Comparison of ENCODE assay signal across 9 cellular contexts in genomic region chr20:62356143-62356947, GRCh38. TPM values are rescaled to one million over a fixed set of nuclear protein-coding genes. Genes with fewer than 3 reads are reported as not detected.
DNase-seq lines count a peak whose midpoint lies in the region; TF ChIP-seq lines count a peak whose summit lies in the region.
"Had no signal": no experiment of that assay in that cellular context is flagged by ENCODE, and none has a peak within 500 bp of the region (broad histone marks: within the 10 kb centered on the region; RNA-seq: fewer than 3 reads in every experiment).

No MANE protein-coding gene starts in this region.

- no TSS peak for BruUV-seq in OCI-LY7 (replicated peaks; lab: Mats Ljungman, UMichigan)

- no peak overlapping the region for H3K4me3 ChIP-seq in ACC112 (ENCODE audit: low read depth, low read length)
- no peak overlapping the region for H3K4me3 ChIP-seq in cardiac muscle cell
- no peak overlapping the region for H3K4me3 ChIP-seq in parathyroid adenoma (ENCODE audit: low read depth, low read length)
- H3K4me3 ChIP-seq in OCI-LY7 (ENCODE audit: low read depth, low read length, poor library complexity, severe bottlenecking) = no peak overlapping the region

- H3K36me3 ChIP-seq in ACC112 (ENCODE audit: insufficient read depth, low read length) (no peaks in the 10 kb centered on the region), cardiac muscle cell (peaks cover 1% of the 10 kb centered on the region), parathyroid adenoma (ENCODE audit: control insufficient read depth, insufficient read depth, low read length) (no peaks in the 10 kb centered on the region), OCI-LY7 (ENCODE audit: insufficient read depth, low read length) (peaks cover 10% of the 10 kb centered on the region; the same call in 1 of the 2 replicates)

- H4K20me1 ChIP-seq in OCI-LY7 (ENCODE audit: insufficient read depth, low read length) = no peaks in the 10 kb centered on the region

- H3K9ac ChIP-seq in parathyroid adenoma = no peak overlapping the region

- H3K79me2 ChIP-seq in ACC112 (ENCODE audit: control insufficient read depth, insufficient read depth, low read length, unreplicated experiment) = no peaks in the 10 kb centered on the region
- H3K79me2 ChIP-seq in parathyroid adenoma = peaks cover 2% of the 10 kb centered on the region
- no peaks in the 10 kb centered on the region for H3K79me2 ChIP-seq in OCI-LY7 (ENCODE audit: insufficient read depth, low read depth, low read length)

- H3K9me2 ChIP-seq in OCI-LY7 (ENCODE audit: insufficient read depth, low read length) = no peaks in the 10 kb centered on the region

- DNase-seq in RPMI7951 (ENCODE audit: low read depth) (peak; percentile 64), cardiac muscle cell (ENCODE audit: low read depth in 1 of 2, low spot score in 1 of 2) (no peak), RPMI8226 (no peak), OCI-M1 (lab: John Stamatoyannopoulos, UW) (no peak), OCI-LY7 (ENCODE audit: low spot score) (no peak), NCI-H524 treated with DMSO at 0.1 percent for 48 hours (lab: John Stamatoyannopoulos, UW) (no peak)
- DNase-seq: activated naive CD8-positive, alpha-beta T cell treated with anti-CD3 and anti-CD28 coated beads, Interleukin-2, amount 10 ng/mL, durations not matched to agents 7 days and 5 days had no signal

- H3K27ac ChIP-seq in ACC112 (ENCODE audit: low read depth, low read length) = peak overlapping the region; percentile 29; the same call in 1 of the 2 replicates
- peak overlapping the region; percentile 91 for H3K27ac ChIP-seq in cardiac muscle cell
- H3K27ac ChIP-seq in parathyroid adenoma = peak overlapping the region; percentile 70
- H3K27ac ChIP-seq in OCI-LY7 (ENCODE audit: low read depth, low read length, poor library complexity, severe bottlenecking) = no peak overlapping the region

- TF ChIP-seq CTCF in cardiac muscle cell (IDR thresholded peaks at IDR 0.05; ENCODE audit: low read depth, low read length) (no peak), parathyroid adenoma (IDR thresholded peaks at IDR 0.05) (no peak), OCI-LY7 (conservative IDR thresholded peaks at IDR 0.05; ENCODE audit: low read length) (no peak)

- H3K4me1 ChIP-seq in ACC112 (ENCODE audit: control insufficient read depth, insufficient read depth, low read length, unreplicated experiment) = peaks cover 68% of the 10 kb centered on the region
- peaks cover 28% of the 10 kb centered on the region for H3K4me1 ChIP-seq in cardiac muscle cell (ENCODE audit: low read depth)
- peaks cover 20% of the 10 kb centered on the region for H3K4me1 ChIP-seq in parathyroid adenoma
- H3K4me1 ChIP-seq in OCI-LY7 (ENCODE audit: insufficient read depth, low read length, poor library complexity, severe bottlenecking) = peaks cover 50% of the 10 kb centered on the region

- H3K4me2 ChIP-seq in parathyroid adenoma (ENCODE audit: low read length) (no peak overlapping the region), OCI-LY7 (ENCODE audit: low read length) (no peak overlapping the region)

- H3K27me3 ChIP-seq in ACC112 (ENCODE audit: insufficient read depth, low read length) = no peaks in the 10 kb centered on the region
- no peaks in the 10 kb centered on the region for H3K27me3 ChIP-seq in cardiac muscle cell
- H3K27me3 ChIP-seq in parathyroid adenoma (ENCODE audit: control insufficient read depth, insufficient read depth, low read length) = no peaks in the 10 kb centered on the region

- CTCF ChIA-PET in OCI-LY7 (lab: Charles Lee; ENCODE audit: unreplicated experiment) = no interaction called here

- POLR2A ChIA-PET in OCI-LY7 (lab: Charles Lee) = interaction anchor here (0.7 kb wide), 1 partner anchor 30 kb away, joined by 4 read pairs; the partner anchor contains the start of gene RPS21

- no peak overlapping the region for H2AFZ ChIP-seq in ACC112 (ENCODE audit: low read length, unreplicated experiment)
- H2AFZ ChIP-seq in parathyroid adenoma = peak overlapping the region; percentile 17
- H2AFZ ChIP-seq in OCI-LY7 (ENCODE audit: low read length) = no peak overlapping the region

- intact Hi-C loops in OCI-LY7 (cut with micrococcal nuclease; ENCODE audit: unreplicated experiment) = no loop called here

- H3K9me3 ChIP-seq in cardiac muscle cell (ENCODE audit: low read depth) = no peaks in the 10 kb centered on the region
- H3K9me3 ChIP-seq in parathyroid adenoma (ENCODE audit: control insufficient read depth, low read length) = no peaks in the 10 kb centered on the region
- H3K9me3 ChIP-seq in OCI-LY7 (ENCODE audit: low read length) = no peaks in the 10 kb centered on the region

RNA-seq across cellular contexts. Expression of gene LAMA5, which starts 10.8 kb away (rescaled TPM):
- 36.6 and 44.8 TPM in 2 replicates for total RNA-seq in RPMI7951 (2014; rRNA removed; shearing (Covaris generic))
- 103 and 162 TPM in 2 replicates for total RNA-seq in cardiac muscle cell
- 168 and 214 TPM in 2 replicates for polyA plus RNA-seq in cardiac muscle cell
- 53.3 and 59.3 TPM in 2 replicates for total RNA-seq in OCI-LY7 (2014; rRNA removed; shearing (Covaris generic))
- 144 and 162 TPM in 2 replicates for total RNA-seq in OCI-LY7 (2022)

RNA-seq across cellular contexts. Expression of gene RPS21, which starts 30.6 kb away (rescaled TPM):
- total RNA-seq in RPMI7951 (2014; rRNA removed; shearing (Covaris generic)) = 2,665 and 2,752 TPM in 2 replicates
- total RNA-seq in cardiac muscle cell (839 and 997 TPM in 2 replicates), OCI-LY7 (2022) (2,373 and 2,571 TPM in 2 replicates)
- 374 and 378 TPM in 2 replicates for polyA plus RNA-seq in cardiac muscle cell
- 2,092 and 3,376 TPM in 2 replicates for total RNA-seq in OCI-LY7 (2014; rRNA removed; shearing (Covaris generic))

RNA-seq across cellular contexts. Expression of gene CABLES2, which starts 50.7 kb away (rescaled TPM):
- 4.7 and 7.0 TPM in 2 replicates for total RNA-seq in RPMI7951 (2014; rRNA removed; shearing (Covaris generic))
- total RNA-seq in cardiac muscle cell (15.5 and 17.9 TPM in 2 replicates), OCI-LY7 (2022) (22.5 and 23.3 TPM in 2 replicates)
- 21.4 and 23.8 TPM in 2 replicates for polyA plus RNA-seq in cardiac muscle cell
- 11.1 and 14.8 TPM in 2 replicates for total RNA-seq in OCI-LY7 (2014; rRNA removed; shearing (Covaris generic))

RNA-seq across cellular contexts. Expression of gene ADRM1, which starts 53.5 kb away (rescaled TPM):
- total RNA-seq in RPMI7951 (2014; rRNA removed; shearing (Covaris generic)) = 215 and 229 TPM in 2 replicates
- total RNA-seq in cardiac muscle cell (128 and 201 TPM in 2 replicates), OCI-LY7 (2022) (70.7 and 87.0 TPM in 2 replicates)
- polyA plus RNA-seq in cardiac muscle cell = 105 and 160 TPM in 2 replicates
- total RNA-seq in OCI-LY7 (2014; rRNA removed; shearing (Covaris generic)) = 123 and 128 TPM in 2 replicates
